Comparison of ENCODE assay signal across 1 cellular context in the genomic region with DNA sequence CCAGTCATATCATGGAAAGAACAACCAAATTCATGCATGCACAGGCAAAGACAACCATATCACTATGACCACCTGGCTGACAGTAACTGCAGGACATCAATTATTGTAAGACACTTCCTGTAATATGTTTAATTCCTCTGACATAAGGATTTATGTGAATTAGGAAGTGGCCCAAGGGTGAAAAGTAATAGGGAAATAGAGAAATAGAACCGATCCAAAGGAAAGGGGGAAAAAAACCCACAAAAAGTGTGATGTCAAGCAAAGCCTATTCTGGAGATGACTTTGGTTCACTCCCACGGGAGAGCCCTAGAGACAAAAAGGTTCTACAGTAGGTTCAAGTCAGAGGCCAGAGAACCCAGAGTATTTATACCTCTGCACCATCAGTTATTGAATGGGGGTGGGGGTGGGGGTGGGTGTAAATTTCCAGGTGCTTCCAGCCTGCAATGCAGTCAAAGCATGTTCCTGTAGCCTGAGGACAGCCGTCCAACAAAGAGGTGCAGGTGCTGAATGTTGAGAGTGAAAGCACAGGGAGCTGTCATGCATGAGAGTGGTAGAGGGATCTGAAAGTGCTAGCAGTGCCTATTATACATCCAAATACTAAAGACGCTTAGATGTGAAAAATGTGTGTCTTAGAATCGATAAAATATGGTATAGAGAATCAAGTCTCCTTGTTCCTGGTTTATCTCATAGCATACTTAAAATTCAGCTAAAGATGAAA.
TF ChIP-seq lines count a peak whose summit lies in the region.

No MANE protein-coding gene starts in this region.

TF ChIP-seq in GM12878, 131 proteins besides CTCF, POLR2A, EP300 and RAD21 (continued from another document):
- TF ChIP-seq, protein P1, sequence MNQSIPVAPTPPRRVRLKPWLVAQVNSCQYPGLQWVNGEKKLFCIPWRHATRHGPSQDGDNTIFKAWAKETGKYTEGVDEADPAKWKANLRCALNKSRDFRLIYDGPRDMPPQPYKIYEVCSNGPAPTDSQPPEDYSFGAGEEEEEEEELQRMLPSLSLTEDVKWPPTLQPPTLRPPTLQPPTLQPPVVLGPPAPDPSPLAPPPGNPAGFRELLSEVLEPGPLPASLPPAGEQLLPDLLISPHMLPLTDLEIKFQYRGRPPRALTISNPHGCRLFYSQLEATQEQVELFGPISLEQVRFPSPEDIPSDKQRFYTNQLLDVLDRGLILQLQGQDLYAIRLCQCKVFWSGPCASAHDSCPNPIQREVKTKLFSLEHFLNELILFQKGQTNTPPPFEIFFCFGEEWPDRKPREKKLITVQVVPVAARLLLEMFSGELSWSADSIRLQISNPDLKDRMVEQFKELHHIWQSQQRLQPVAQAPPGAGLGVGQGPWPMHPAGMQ (IDR thresholded peaks at IDR 0.05; ENCODE audit: borderline replicate concordance) = no peak
- TF ChIP-seq RELA (IDR thresholded peaks at IDR 0.05; ENCODE audit: borderline replicate concordance, partially characterized antibody) (no peak), NR2F1 (conservative IDR thresholded peaks at IDR 0.05) (no peak), HDGF (IDR thresholded peaks at IDR 0.05) (no peak), MYB (IDR thresholded peaks at IDR 0.05; ENCODE audit: borderline replicate concordance, low read depth, low read length) (no peak), JUNB (IDR thresholded peaks at IDR 0.05) (peak; percentile 73), IKZF2 (IDR thresholded peaks at IDR 0.05) (peak; percentile 58 to 64), NBN (IDR thresholded peaks at IDR 0.05) (no peak), KAT2A (conservative IDR thresholded peaks at IDR 0.05; ENCODE audit: control insufficient read depth, low read depth, low read length) (no peak), SRF (IDR thresholded peaks at IDR 0.05; ENCODE audit: low read depth in 2 of 2, low read length in 2 of 2) (no peak), IRF4 (IDR thresholded peaks at IDR 0.05; ENCODE audit: low read depth, low read length) (peak; percentile 73), ASH2L (IDR thresholded peaks at IDR 0.05; ENCODE audit: borderline replicate concordance, low read depth) (no peak), GATAD2B (conservative IDR thresholded peaks at IDR 0.05; ENCODE audit: low read depth) (no peak), TARDBP (IDR thresholded peaks at IDR 0.05; ENCODE audit: borderline replicate concordance) (no peak), SPI1 (IDR thresholded peaks at IDR 0.05; ENCODE audit: borderline replicate concordance, insufficient read depth, low read depth, low read length) (peak; percentile 60; the same call in 1 of the 2 replicates), PML (IDR thresholded peaks at IDR 0.05; ENCODE audit: low read length) (no peak), SMARCA5 (IDR thresholded peaks at IDR 0.05) (no peak), ZNF24 (IDR thresholded peaks at IDR 0.05) (no peak), BCL11A (IDR thresholded peaks at IDR 0.05; ENCODE audit: low read depth, low read length) (peak; percentile 67; the same call in 1 of the 2 replicates), PAX5 (IDR thresholded peaks at IDR 0.05; ENCODE audit: borderline replicate concordance, low read depth, low read length) (peak; percentile 20; the same call in 1 of the 2 replicates), EED (IDR thresholded peaks at IDR 0.05; ENCODE audit: low read depth) (peak; percentile 84), IKZF1 (conservative IDR thresholded peaks at IDR 0.05) (peak; percentile 52), TCF12 (IDR thresholded peaks at IDR 0.05; ENCODE audit: low read depth, low read length) (peak; percentile 86; the same call in 1 of the 2 replicates), ZNF274 (IDR thresholded peaks at IDR 0.05; ENCODE audit: insufficient read depth, insufficient read length) (no peak), MTA3 (IDR thresholded peaks at IDR 0.05; ENCODE audit: borderline replicate concordance, low read length) (no peak), KDM1A (IDR thresholded peaks at IDR 0.05; ENCODE audit: borderline replicate concordance) (no peak), RUNX3 (IDR thresholded peaks at IDR 0.05; ENCODE audit: low read length) (peak; percentile 83), NR2C2 (IDR thresholded peaks at IDR 0.05; ENCODE audit: borderline replicate concordance, control insufficient read depth, insufficient read length, low read depth) (no peak), NFIC (IDR thresholded peaks at IDR 0.05; ENCODE audit: low read depth, low read length) (peak; percentile 83), MEF2A (IDR thresholded peaks at IDR 0.05; ENCODE audit: insufficient read depth, low read depth, low read length) (no peak), ETV6 (conservative IDR thresholded peaks at IDR 0.05 in 1 of 2, IDR thresholded peaks at IDR 0.05 in 1 of 2; ENCODE audit: borderline replicate concordance in 1 of 2, low read depth in 1 of 2) (peak in 1 of 2 experiments; percentile 23; a peak in 1 of 4 replicates), BMI1 (IDR thresholded peaks at IDR 0.05; ENCODE audit: borderline replicate concordance) (peak; percentile 23; the same call in 1 of the 2 replicates), MEF2B (IDR thresholded peaks at IDR 0.05; ENCODE audit: partially characterized antibody, poor library complexity, severe bottlenecking) (peak; percentile 15), DPF2 (IDR thresholded peaks at IDR 0.05) (peak; percentile 67), EZH2 (IDR thresholded peaks at IDR 0.05; ENCODE audit: borderline replicate concordance, control insufficient read depth, low read depth, low read length) (no peak), ZNF207 (IDR thresholded peaks at IDR 0.05; ENCODE audit: borderline replicate concordance) (no peak), ZNF384 (IDR thresholded peaks at IDR 0.05; ENCODE audit: borderline replicate concordance, low read depth, low read length) (no peak), NFYA (IDR thresholded peaks at IDR 0.05; ENCODE audit: borderline replicate concordance, low read depth, low read length) (no peak), MYC (IDR thresholded peaks at IDR 0.05; ENCODE audit: insufficient read depth, insufficient read length, insufficient replicate concordance, low read length, severe bottlenecking) (no peak), ZNF217 (IDR thresholded peaks at IDR 0.05) (no peak), YY1 (IDR thresholded peaks at IDR 0.05; ENCODE audit: low read depth, low read length) (no peak), HDAC2 (IDR thresholded peaks at IDR 0.05) (no peak)
- TF ChIP-seq, protein P2, sequence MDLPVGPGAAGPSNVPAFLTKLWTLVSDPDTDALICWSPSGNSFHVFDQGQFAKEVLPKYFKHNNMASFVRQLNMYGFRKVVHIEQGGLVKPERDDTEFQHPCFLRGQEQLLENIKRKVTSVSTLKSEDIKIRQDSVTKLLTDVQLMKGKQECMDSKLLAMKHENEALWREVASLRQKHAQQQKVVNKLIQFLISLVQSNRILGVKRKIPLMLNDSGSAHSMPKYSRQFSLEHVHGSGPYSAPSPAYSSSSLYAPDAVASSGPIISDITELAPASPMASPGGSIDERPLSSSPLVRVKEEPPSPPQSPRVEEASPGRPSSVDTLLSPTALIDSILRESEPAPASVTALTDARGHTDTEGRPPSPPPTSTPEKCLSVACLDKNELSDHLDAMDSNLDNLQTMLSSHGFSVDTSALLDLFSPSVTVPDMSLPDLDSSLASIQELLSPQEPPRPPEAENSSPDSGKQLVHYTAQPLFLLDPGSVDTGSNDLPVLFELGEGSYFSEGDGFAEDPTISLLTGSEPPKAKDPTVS (IDR thresholded peaks at IDR 0.05; ENCODE audit: low read depth, low read length) = no peak
- TF ChIP-seq, protein P3, sequence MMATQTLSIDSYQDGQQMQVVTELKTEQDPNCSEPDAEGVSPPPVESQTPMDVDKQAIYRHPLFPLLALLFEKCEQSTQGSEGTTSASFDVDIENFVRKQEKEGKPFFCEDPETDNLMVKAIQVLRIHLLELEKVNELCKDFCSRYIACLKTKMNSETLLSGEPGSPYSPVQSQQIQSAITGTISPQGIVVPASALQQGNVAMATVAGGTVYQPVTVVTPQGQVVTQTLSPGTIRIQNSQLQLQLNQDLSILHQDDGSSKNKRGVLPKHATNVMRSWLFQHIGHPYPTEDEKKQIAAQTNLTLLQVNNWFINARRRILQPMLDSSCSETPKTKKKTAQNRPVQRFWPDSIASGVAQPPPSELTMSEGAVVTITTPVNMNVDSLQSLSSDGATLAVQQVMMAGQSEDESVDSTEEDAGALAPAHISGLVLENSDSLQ (IDR thresholded peaks at IDR 0.05) = peak; percentile 23; the same call in 1 of the 2 replicates
- TF ChIP-seq, protein P4, sequence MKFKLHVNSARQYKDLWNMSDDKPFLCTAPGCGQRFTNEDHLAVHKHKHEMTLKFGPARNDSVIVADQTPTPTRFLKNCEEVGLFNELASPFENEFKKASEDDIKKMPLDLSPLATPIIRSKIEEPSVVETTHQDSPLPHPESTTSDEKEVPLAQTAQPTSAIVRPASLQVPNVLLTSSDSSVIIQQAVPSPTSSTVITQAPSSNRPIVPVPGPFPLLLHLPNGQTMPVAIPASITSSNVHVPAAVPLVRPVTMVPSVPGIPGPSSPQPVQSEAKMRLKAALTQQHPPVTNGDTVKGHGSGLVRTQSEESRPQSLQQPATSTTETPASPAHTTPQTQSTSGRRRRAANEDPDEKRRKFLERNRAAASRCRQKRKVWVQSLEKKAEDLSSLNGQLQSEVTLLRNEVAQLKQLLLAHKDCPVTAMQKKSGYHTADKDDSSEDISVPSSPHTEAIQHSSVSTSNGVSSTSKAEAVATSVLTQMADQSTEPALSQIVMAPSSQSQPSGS (IDR thresholded peaks at IDR 0.05; ENCODE audit: low read length) = 0 out of 2 replicates have a peak, but pooled peaks have one; percentile 15
- TF ChIP-seq, protein P5, sequence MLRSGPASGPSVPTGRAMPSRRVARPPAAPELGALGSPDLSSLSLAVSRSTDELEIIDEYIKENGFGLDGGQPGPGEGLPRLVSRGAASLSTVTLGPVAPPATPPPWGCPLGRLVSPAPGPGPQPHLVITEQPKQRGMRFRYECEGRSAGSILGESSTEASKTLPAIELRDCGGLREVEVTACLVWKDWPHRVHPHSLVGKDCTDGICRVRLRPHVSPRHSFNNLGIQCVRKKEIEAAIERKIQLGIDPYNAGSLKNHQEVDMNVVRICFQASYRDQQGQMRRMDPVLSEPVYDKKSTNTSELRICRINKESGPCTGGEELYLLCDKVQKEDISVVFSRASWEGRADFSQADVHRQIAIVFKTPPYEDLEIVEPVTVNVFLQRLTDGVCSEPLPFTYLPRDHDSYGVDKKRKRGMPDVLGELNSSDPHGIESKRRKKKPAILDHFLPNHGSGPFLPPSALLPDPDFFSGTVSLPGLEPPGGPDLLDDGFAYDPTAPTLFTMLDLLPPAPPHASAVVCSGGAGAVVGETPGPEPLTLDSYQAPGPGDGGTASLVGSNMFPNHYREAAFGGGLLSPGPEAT (IDR thresholded peaks at IDR 0.05; ENCODE audit: low read depth) = 0 out of 2 replicates have a peak, but pooled peaks have one; percentile 22
- TF ChIP-seq, protein P6, sequence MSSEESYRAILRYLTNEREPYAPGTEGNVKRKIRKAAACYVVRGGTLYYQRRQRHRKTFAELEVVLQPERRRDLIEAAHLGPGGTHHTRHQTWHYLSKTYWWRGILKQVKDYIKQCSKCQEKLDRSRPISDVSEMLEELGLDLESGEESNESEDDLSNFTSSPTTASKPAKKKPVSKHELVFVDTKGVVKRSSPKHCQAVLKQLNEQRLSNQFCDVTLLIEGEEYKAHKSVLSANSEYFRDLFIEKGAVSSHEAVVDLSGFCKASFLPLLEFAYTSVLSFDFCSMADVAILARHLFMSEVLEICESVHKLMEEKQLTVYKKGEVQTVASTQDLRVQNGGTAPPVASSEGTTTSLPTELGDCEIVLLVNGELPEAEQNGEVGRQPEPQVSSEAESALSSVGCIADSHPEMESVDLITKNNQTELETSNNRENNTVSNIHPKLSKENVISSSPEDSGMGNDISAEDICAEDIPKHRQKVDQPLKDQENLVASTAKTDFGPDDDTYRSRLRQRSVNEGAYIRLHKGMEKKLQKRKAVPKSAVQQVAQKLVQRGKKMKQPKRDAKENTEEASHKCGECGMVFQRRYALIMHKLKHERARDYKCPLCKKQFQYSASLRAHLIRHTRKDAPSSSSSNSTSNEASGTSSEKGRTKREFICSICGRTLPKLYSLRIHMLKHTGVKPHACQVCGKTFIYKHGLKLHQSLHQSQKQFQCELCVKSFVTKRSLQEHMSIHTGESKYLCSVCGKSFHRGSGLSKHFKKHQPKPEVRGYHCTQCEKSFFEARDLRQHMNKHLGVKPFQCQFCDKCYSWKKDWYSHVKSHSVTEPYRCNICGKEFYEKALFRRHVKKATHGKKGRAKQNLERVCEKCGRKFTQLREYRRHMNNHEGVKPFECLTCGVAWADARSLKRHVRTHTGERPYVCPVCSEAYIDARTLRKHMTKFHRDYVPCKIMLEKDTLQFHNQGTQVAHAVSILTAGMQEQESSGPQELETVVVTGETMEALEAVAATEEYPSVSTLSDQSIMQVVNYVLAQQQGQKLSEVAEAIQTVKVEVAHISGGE (CRISPR knock-in tag; IDR thresholded peaks at IDR 0.05) = no peak
TF ChIP-seq in GM12878: peak in this region for 20.
